In the genomic region with DNA sequence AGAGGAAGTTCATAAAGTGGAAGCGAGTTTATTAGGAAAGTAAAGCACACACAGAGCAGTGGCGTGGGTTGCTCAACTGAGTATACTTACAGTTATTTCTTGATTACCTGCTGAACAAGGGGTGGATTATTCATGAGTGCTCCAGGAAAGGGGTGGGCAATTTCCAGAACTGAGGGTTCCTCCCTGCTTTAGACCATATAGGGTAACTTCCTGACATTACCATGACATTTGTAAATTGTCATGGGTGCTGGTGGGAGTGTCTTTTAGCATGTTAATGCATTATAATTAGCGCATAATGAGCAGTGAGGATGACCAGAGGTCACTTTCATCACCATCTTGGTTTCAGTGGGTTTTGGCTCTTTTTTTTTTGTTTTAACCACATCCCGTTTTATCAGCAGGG, we compare ENCODE assay signal across 21 cellular contexts. TPM values are rescaled to one million over a fixed set of nuclear protein-coding genes. Genes with fewer than 3 reads are reported as not detected.
"Had no signal": no experiment of that assay in that cellular context is flagged by ENCODE, and none has a peak within 500 bp of the region (broad histone marks: within the 10 kb centered on the region; RNA-seq: fewer than 3 reads in every experiment).

No MANE protein-coding gene starts in this region.

- DNase-seq: activated B cell treated with CpG ODN at 0.5 μM for 24 hours; activated CD8-positive, alpha-beta memory T cell treated with anti-CD3 and anti-CD28 coated beads, Interleukin-2, amount 10 ng/mL, durations not matched to agents 7 days and 5 days; activated gamma-delta T cell; activated naive CD8-positive, alpha-beta T cell treated with anti-CD3 and anti-CD28 coated beads, Interleukin-2, amount 10 ng/mL, durations not matched to agents 7 days and 5 days; activated T-cell treated with anti-CD3 and anti-CD28 coated beads, Interleukin-2, amount 50 U/mL, for 4 hours; aorta; dorsolateral prefrontal cortex; glutamatergic neuron; immature natural killer cell; left cardiac atrium; lower lobe of right lung; midbrain; thyroid gland; uterus had no signal

- ATAC-seq: activated CD8-positive, alpha-beta memory T cell treated with anti-CD3 and anti-CD28 coated beads, Interleukin-2, amount 10 ng/mL, durations not matched to agents 7 days and 5 days; activated T-cell treated with anti-CD3 and anti-CD28 coated beads, Interleukin-2, amount 50 U/mL, for 4 hours; left cardiac atrium; stimulated activated effector memory CD8-positive, alpha-beta T cell treated with anti-CD3 and anti-CD28 coated beads, Interleukin-12 subunit alpha, Interleukin-12 subunit beta, amount 100 ng/mL, for 72 hours had no signal

RNA-seq across cellular contexts. Expression of gene PDYN, which starts 29.8 kb away (rescaled TPM):
- total RNA-seq: activated B cell treated with CpG ODN at 0.5 μM for 24 hours; activated CD8-positive, alpha-beta memory T cell treated with anti-CD3 and anti-CD28 coated beads, Interleukin-2, amount 10 ng/mL, durations not matched to agents 7 days and 5 days; activated naive CD8-positive, alpha-beta T cell treated with anti-CD3 and anti-CD28 coated beads, Interleukin-2, amount 10 ng/mL, durations not matched to agents 7 days and 5 days; activated T-cell treated with anti-CD3 and anti-CD28 coated beads, Interleukin-2, amount 50 U/mL, for 4 hours; aorta; breast epithelium; esophagus muscularis mucosa; fibroblast of villous mesenchyme; left cardiac atrium; lower lobe of right lung; posterior vena cava; right atrium auricular region; smooth muscle cell; thyroid gland; uterus had no signal
